In genomic region chr5:59356813-59357381, GRCh38 we compare ENCODE assay signal across 9 cellular contexts.
A peak's percentile ranks its signal among the peaks of the same experiment; 100 is the strongest.
DNase-seq lines count a peak whose midpoint lies in the region; ATAC-seq and TF ChIP-seq lines count a peak whose summit lies in the region.
"Had no signal": no experiment of that assay in that cellular context is flagged by ENCODE, and none has a peak within 500 bp of the region (broad histone marks: within the 10 kb centered on the region; RNA-seq: fewer than 3 reads in every experiment).

No MANE protein-coding gene starts in this region.

- TF ChIP-seq CTCF in cardiac muscle cell (IDR thresholded peaks at IDR 0.05; ENCODE audit: low read depth, low read length), result no peak
- no peak for TF ChIP-seq CTCF in uterus (IDR thresholded peaks at IDR 0.05)

- H3K27ac Mint-ChIP-seq in activated naive CD8-positive, alpha-beta T cell treated with anti-CD3 and anti-CD28 coated beads, Interleukin-2, amount 50 U/mL, for 24 hours, result no peak overlapping the region
- no peak overlapping the region for H3K27ac Mint-ChIP-seq in activated naive CD8-positive, alpha-beta T cell treated with anti-CD3 and anti-CD28 coated beads for 36 hours
- H3K27ac Mint-ChIP-seq in naive thymus-derived CD4-positive, alpha-beta T cell, result no peak overlapping the region
- H3K27ac Mint-ChIP-seq: activated T-helper 17 cell treated with anti-CD3 and anti-CD28 coated beads, Interleukin-2, amount 50 U/mL, for 72 hours had no signal

- TF ChIP-seq POLR2A in uterus (IDR thresholded peaks at IDR 0.05), result no peak

- intact Hi-C loops in naive thymus-derived CD4-positive, alpha-beta T cell (cut with micrococcal nuclease), result no loop called here
- intact Hi-C loops in uterus (cut with DNase I; ENCODE audit: low total_unique reads), result no loop called here

- H3K9me3 ChIP-seq in cardiac muscle cell (ENCODE audit: low read depth) (no peaks in the 10 kb centered on the region), uterus (no peaks in the 10 kb centered on the region)
- H3K9me3 ChIP-seq in naive thymus-derived CD4-positive, alpha-beta T cell (ENCODE audit: control insufficient read depth in 2 of 3, low read length in 3 of 3), result no peaks in the 10 kb centered on the region

- H3K4me1 Mint-ChIP-seq in activated naive CD8-positive, alpha-beta T cell treated with anti-CD3 and anti-CD28 coated beads, Interleukin-2, amount 50 U/mL, for 24 hours, result peaks cover 2% of the 10 kb centered on the region
- H3K4me1 Mint-ChIP-seq in activated naive CD8-positive, alpha-beta T cell treated with anti-CD3 and anti-CD28 coated beads for 36 hours, result peaks cover 3% of the 10 kb centered on the region
- peaks cover 0 to 9% (median 0%) of the 10 kb centered on the region in 7 donors for H3K4me1 Mint-ChIP-seq in naive thymus-derived CD4-positive, alpha-beta T cell
- H3K4me1 Mint-ChIP-seq: activated T-helper 17 cell treated with anti-CD3 and anti-CD28 coated beads, Interleukin-2, amount 50 U/mL, for 72 hours had no signal

- POLR2A ChIA-PET in naive thymus-derived CD4-positive, alpha-beta T cell (lab: Charles Lee), result no interaction called here

- H3K27ac ChIP-seq in cardiac muscle cell, result peak overlapping the region; percentile 97
- H3K27ac ChIP-seq in naive thymus-derived CD4-positive, alpha-beta T cell (ENCODE audit: low read depth, low read length), result no peak overlapping the region
- peak overlapping the region; percentile 61 to 64 for H3K27ac ChIP-seq in uterus

- CTCF ChIA-PET in naive thymus-derived CD4-positive, alpha-beta T cell (lab: Charles Lee), result interaction anchor here (1.4 kb wide), 1 partner anchor 24 kb away, joined by 4 read pairs; no protein-coding TSS in a partner anchor

- H3K36me3 ChIP-seq in cardiac muscle cell (no peaks in the 10 kb centered on the region), uterus (no peaks in the 10 kb centered on the region)
- H3K36me3 ChIP-seq in naive thymus-derived CD4-positive, alpha-beta T cell (ENCODE audit: control insufficient read depth in 2 of 3, insufficient read depth in 3 of 3, low read length in 3 of 3), result no peaks in the 10 kb centered on the region

- H3K9me3 Mint-ChIP-seq in activated naive CD8-positive, alpha-beta T cell treated with anti-CD3 and anti-CD28 coated beads, Interleukin-2, amount 50 U/mL, for 24 hours, result no peaks in the 10 kb centered on the region
- no peaks in the 10 kb centered on the region for H3K9me3 Mint-ChIP-seq in activated naive CD8-positive, alpha-beta T cell treated with anti-CD3 and anti-CD28 coated beads for 36 hours
- no peaks in the 10 kb centered on the region for H3K9me3 Mint-ChIP-seq in naive thymus-derived CD4-positive, alpha-beta T cell
- H3K9me3 Mint-ChIP-seq: activated T-helper 17 cell treated with anti-CD3 and anti-CD28 coated beads, Interleukin-2, amount 50 U/mL, for 72 hours had no signal

- H3K4me3 Mint-ChIP-seq in activated naive CD8-positive, alpha-beta T cell treated with anti-CD3 and anti-CD28 coated beads, Interleukin-2, amount 50 U/mL, for 24 hours, result no peak overlapping the region
- H3K4me3 Mint-ChIP-seq in activated naive CD8-positive, alpha-beta T cell treated with anti-CD3 and anti-CD28 coated beads for 36 hours, result no peak overlapping the region
- no peak overlapping the region for H3K4me3 Mint-ChIP-seq in naive thymus-derived CD4-positive, alpha-beta T cell
- H3K4me3 Mint-ChIP-seq: activated T-helper 17 cell treated with anti-CD3 and anti-CD28 coated beads, Interleukin-2, amount 50 U/mL, for 72 hours had no signal

- H3K36me3 Mint-ChIP-seq in activated naive CD8-positive, alpha-beta T cell treated with anti-CD3 and anti-CD28 coated beads, Interleukin-2, amount 50 U/mL, for 24 hours (ENCODE audit: low read depth), result no peaks in the 10 kb centered on the region
- H3K36me3 Mint-ChIP-seq in activated naive CD8-positive, alpha-beta T cell treated with anti-CD3 and anti-CD28 coated beads for 36 hours, result no peaks in the 10 kb centered on the region
- H3K36me3 Mint-ChIP-seq in naive thymus-derived CD4-positive, alpha-beta T cell, result no peaks in the 10 kb centered on the region

- H3K4me3 ChIP-seq in cardiac muscle cell, result peak overlapping the region; percentile 53
- H3K4me3 ChIP-seq in naive thymus-derived CD4-positive, alpha-beta T cell (ENCODE audit: low read length), result no peak overlapping the region
- H3K4me3 ChIP-seq in uterus, result no peak overlapping the region

- peaks cover 13% of the 10 kb centered on the region for H3K27me3 Mint-ChIP-seq in activated naive CD8-positive, alpha-beta T cell treated with anti-CD3 and anti-CD28 coated beads, Interleukin-2, amount 50 U/mL, for 24 hours
- H3K27me3 Mint-ChIP-seq in activated naive CD8-positive, alpha-beta T cell treated with anti-CD3 and anti-CD28 coated beads for 36 hours, result peaks cover 19% of the 10 kb centered on the region
- peaks cover 12 to 40% (median 23%) of the 10 kb centered on the region in 5 donors for H3K27me3 Mint-ChIP-seq in naive thymus-derived CD4-positive, alpha-beta T cell

- ATAC-seq in activated naive CD8-positive, alpha-beta T cell treated with anti-CD3 and anti-CD28 coated beads, Interleukin-2, amount 50 U/mL, for 24 hours, result peak; percentile 28
- peak; percentile 77 for ATAC-seq in naive thymus-derived CD4-positive, alpha-beta T cell
- ATAC-seq: activated T-helper 17 cell treated with anti-CD3 and anti-CD28 coated beads, Interleukin-2, amount 50 U/mL, for 72 hours had no signal

- H3K27me3 ChIP-seq in cardiac muscle cell (no peaks in the 10 kb centered on the region), uterus (no peaks in the 10 kb centered on the region)
- no peaks in the 10 kb centered on the region for H3K27me3 ChIP-seq in naive thymus-derived CD4-positive, alpha-beta T cell (ENCODE audit: control insufficient read depth in 2 of 2, insufficient read depth in 2 of 2, low read length in 2 of 2)

- peaks cover 43% of the 10 kb centered on the region for H3K4me1 ChIP-seq in cardiac muscle cell (ENCODE audit: low read depth)
- H3K4me1 ChIP-seq in naive thymus-derived CD4-positive, alpha-beta T cell (ENCODE audit: control insufficient read depth in 2 of 2, insufficient read depth in 2 of 2, low read length in 2 of 2), result no peaks in the 10 kb centered on the region
- H3K4me1 ChIP-seq in uterus, result no peaks in the 10 kb centered on the region

- DNase-seq in activated naive CD8-positive, alpha-beta T cell treated with anti-CD3 and anti-CD28 coated beads, Interleukin-2, amount 50 U/mL, for 24 hours, result peak; percentile 3
- DNase-seq in activated naive CD8-positive, alpha-beta T cell treated with anti-CD3 and anti-CD28 coated beads for 36 hours, result no peak
- DNase-seq in cardiac muscle cell (ENCODE audit: low read depth in 1 of 2, low spot score in 1 of 2) (peak; percentile 51 to 89), uterus (no peak), NOMO-1 treated with DMSO at 0.1 percent for 48 hours (lab: John Stamatoyannopoulos, UW; ENCODE audit: unreplicated experiment) (no peak), NOMO-1 (lab: John Stamatoyannopoulos, UW; ENCODE audit: unreplicated experiment in 2 of 2) (no peak)
- DNase-seq in naive thymus-derived CD4-positive, alpha-beta T cell, result no peak
- no peak for DNase-seq in activated effector memory CD4-positive, alpha-beta T cell treated with Interleukin-2 at 50 U/mL for 16 hours

Comparison
In these comparisons a context has a peak if more than half of its experiments do, and no peak if none do; other contexts are left out.
1. DNase-seq: peak in activated naive CD8-positive, alpha-beta T cell treated with anti-CD3 and anti-CD28 coated beads, Interleukin-2, amount 50 U/mL, for 24 hours (single experiment) and cardiac muscle cell (2 of 2); none in activated naive CD8-positive, alpha-beta T cell treated with anti-CD3 and anti-CD28 coated beads for 36 hours (single experiment), naive thymus-derived CD4-positive, alpha-beta T cell (0 of 9), uterus (0 of 2), activated effector memory CD4-positive, alpha-beta T cell treated with Interleukin-2 at 50 U/mL for 16 hours (single experiment), NOMO-1 treated with DMSO at 0.1 percent for 48 hours (single experiment) and NOMO-1 (0 of 2).